Comparison of ENCODE assay signal across 22 cellular contexts in genomic region chr3:148269816-148270215, GRCh38.
A peak's percentile ranks its signal among the peaks of the same experiment; 100 is the strongest.
DNase-seq lines count a peak whose midpoint lies in the region; ATAC-seq and TF ChIP-seq lines count a peak whose summit lies in the region.
"Had no signal": no experiment of that assay in that cellular context is flagged by ENCODE, and none has a peak within 500 bp of the region (broad histone marks: within the 10 kb centered on the region; RNA-seq: fewer than 3 reads in every experiment).

No MANE protein-coding gene starts in this region.

- intact Hi-C loops in PC-3 (cut with micrococcal nuclease) = no loop called here
- intact Hi-C loops in aorta (cut with DNase I) = no loop called here
- intact Hi-C loops in spleen (cut with DNase I; ENCODE audit: low total_unique reads) = no loop called here

- H4K20me1 ChIP-seq in PC-3 (ENCODE audit: low read length) = no peaks in the 10 kb centered on the region

- no peaks in the 10 kb centered on the region for H3F3A ChIP-seq in PC-3 (ENCODE audit: low read length, unreplicated experiment)

- H2AFZ ChIP-seq in PC-3 (ENCODE audit: low read length) = no peak overlapping the region
- H2AFZ ChIP-seq: GM23338, PC-9 had no signal

- no peaks in the 10 kb centered on the region for H3K36me3 ChIP-seq in PC-3 (ENCODE audit: low read depth, low read length)
- no peaks in the 10 kb centered on the region for H3K36me3 ChIP-seq in aorta (ENCODE audit: control insufficient read depth in 1 of 2, insufficient read depth in 2 of 2, low read length in 1 of 2)
- no peaks in the 10 kb centered on the region for H3K36me3 ChIP-seq in spleen
- H3K36me3 ChIP-seq: neutrophil had no signal

- TF ChIP-seq POLR2A in spleen (IDR thresholded peaks at IDR 0.05) = no peak

- H3K4me2 ChIP-seq in PC-3 (ENCODE audit: low read length) = no peak overlapping the region
- H3K4me2 ChIP-seq: GM23338, PC-9 had no signal

- H3K4me1 ChIP-seq in PC-3 (ENCODE audit: insufficient read depth, low read length) = no peaks in the 10 kb centered on the region
- H3K4me1 ChIP-seq in aorta (ENCODE audit: control insufficient read depth in 1 of 2, insufficient read depth in 2 of 2, low read length in 2 of 2) = no peaks in the 10 kb centered on the region
- H3K4me1 ChIP-seq in spleen = no peaks in the 10 kb centered on the region

- H3K27me3 Mint-ChIP-seq in WTC11 (ENCODE audit: low read depth) = peaks cover 6% of the 10 kb centered on the region
- H3K27me3 Mint-ChIP-seq: activated CD4-positive, alpha-beta T cell treated with anti-CD3 and anti-CD28 coated beads for 36 hours; type B pancreatic cell had no signal

- H3K79me2 ChIP-seq in PC-3 (ENCODE audit: low read length) = no peaks in the 10 kb centered on the region

- no peak for TF ChIP-seq CTCF in PC-3 (conservative IDR thresholded peaks at IDR 0.05; ENCODE audit: low read depth, low read length)
- TF ChIP-seq CTCF in fibroblast of mammary gland (conservative IDR thresholded peaks at IDR 0.05; ENCODE audit: control insufficient read depth, insufficient read depth, low read depth, low read length) = no peak
- no peak for TF ChIP-seq CTCF in spleen (IDR thresholded peaks at IDR 0.05 in 8 of 11, conservative IDR thresholded peaks at IDR 0.05 in 3 of 11)
- TF ChIP-seq CTCF in WTC11 (IDR thresholded peaks at IDR 0.05) = no peak

- H3K9ac ChIP-seq in PC-3 (ENCODE audit: low read length) = no peak overlapping the region

- POLR2A ChIA-PET in PC-3 (lab: Charles Lee; ENCODE audit: unreplicated experiment) (no interaction called here), WTC11 (lab: Charles Lee) (no interaction called here)

- H3K9me2 ChIP-seq in PC-3 (replicated peaks; ENCODE audit: low read length) = no peaks in the 10 kb centered on the region

- no peak overlapping the region for H3K4me3 Mint-ChIP-seq in WTC11
- H3K4me3 Mint-ChIP-seq: activated CD4-positive, alpha-beta T cell treated with anti-CD3 and anti-CD28 coated beads for 36 hours; GM23338; type B pancreatic cell had no signal

- no TSS peak for BruUV-seq in PC-3 (replicated peaks; lab: Mats Ljungman, UMichigan)

- H3K4me1 Mint-ChIP-seq in WTC11 = peaks cover 18% of the 10 kb centered on the region
- H3K4me1 Mint-ChIP-seq: activated CD4-positive, alpha-beta T cell treated with anti-CD3 and anti-CD28 coated beads for 36 hours had no signal

- ATAC-seq in PC-3 (peak; percentile 42; the same call in 1 of the 2 replicates), aorta (ENCODE audit: low FRiP score) (no peak), HG02759 (IDR thresholded peaks at IDR 0.05; ENCODE audit: unreplicated experiment) (no peak), WTC11 (no peak)
- ATAC-seq: activated CD4-positive, alpha-beta T cell treated with anti-CD3 and anti-CD28 coated beads for 36 hours; GM23338; left lobe of liver had no signal

- H3K27me3 ChIP-seq in PC-3 (ENCODE audit: low read length) (no peaks in the 10 kb centered on the region), aorta (ENCODE audit: control insufficient read depth in 1 of 2, insufficient read depth in 2 of 2, low read length in 1 of 2) (no peaks in the 10 kb centered on the region), spleen (replicated peaks in 1 of 7) (no peaks in the 10 kb centered on the region)
- H3K27me3 ChIP-seq: neutrophil had no signal

- CTCF ChIA-PET in PC-3 (lab: Charles Lee) = no interaction called here
- CTCF ChIA-PET in WTC11 (lab: Charles Lee) = no interaction called here

- no peaks in the 10 kb centered on the region for H3K36me3 Mint-ChIP-seq in WTC11
- H3K36me3 Mint-ChIP-seq: type B pancreatic cell had no signal

- no peaks in the 10 kb centered on the region for H3K9me3 ChIP-seq in PC-3 (ENCODE audit: low read length)
- no peaks in the 10 kb centered on the region for H3K9me3 ChIP-seq in aorta (ENCODE audit: control insufficient read depth, low read length)
- H3K9me3 ChIP-seq in spleen = no peaks in the 10 kb centered on the region
- H3K9me3 ChIP-seq: neutrophil had no signal

- H3K4me3 ChIP-seq in PC-3 (ENCODE audit: low read length) (no peak overlapping the region), fibroblast of mammary gland (ENCODE audit: control insufficient read depth, low read depth, low read length) (no peak overlapping the region), aorta (ENCODE audit: low read length in 2 of 2) (no peak overlapping the region), spleen (no peak overlapping the region)
- H3K4me3 ChIP-seq: GM23338, PC-9, SK-N-MC had no signal

- peak; percentile 34 for DNase-seq in EH (ENCODE audit: low read depth)
- peak; percentile 2 for DNase-seq in PC-3
- DNase-seq in fibroblast of mammary gland (ENCODE audit: low read depth) = peak; percentile 4
- DNase-seq in pons (ENCODE audit: low spot score) = peak; percentile 98
- DNase-seq in aorta = no peak
- DNase-seq in spleen = no peak
- no peak for DNase-seq in WTC11 (ENCODE audit: low spot score)
- DNase-seq: activated CD4-positive, alpha-beta T cell treated with anti-CD3 and anti-CD28 coated beads for 36 hours; activated effector memory CD4-positive, alpha-beta T cell treated with anti-CD3 and anti-CD28 coated beads, Interleukin-2, amount 50 U/mL, for 16 hours; Karpas-422; NCI-H1105; NCI-H2171; NCI-H82; PC-9; stimulated activated naive CD4-positive, alpha-beta T cell treated with Interleukin-2 at 50 U/mL for 16 hours; T1000 had no signal

- H3K9me3 Mint-ChIP-seq in WTC11 = peaks cover 13% of the 10 kb centered on the region
- H3K9me3 Mint-ChIP-seq: GM23338, type B pancreatic cell had no signal

- H3K27ac ChIP-seq in PC-3 (ENCODE audit: low read length) (no peak overlapping the region), aorta (ENCODE audit: low read depth in 1 of 2, low read length in 2 of 2) (no peak overlapping the region), spleen (no peak overlapping the region)
- H3K27ac ChIP-seq: neutrophil, PC-9, SK-N-MC had no signal

- H3K27ac Mint-ChIP-seq in WTC11 = no peak overlapping the region
- H3K27ac Mint-ChIP-seq: activated CD4-positive, alpha-beta T cell treated with anti-CD3 and anti-CD28 coated beads for 36 hours; GM23338; type B pancreatic cell had no signal

TF ChIP-seq in WTC11, 78 proteins besides CTCF, POLR2A, EP300 and RAD21:
- TF ChIP-seq KAT7 (CRISPR knock-in tag; IDR thresholded peaks at IDR 0.05; ENCODE audit: borderline replicate concordance) = no peak
- TF ChIP-seq TEAD4 (CRISPR knock-in tag; IDR thresholded peaks at IDR 0.05) = no peak
- TF ChIP-seq GABPB1 (CRISPR knock-in tag; IDR thresholded peaks at IDR 0.05) = no peak
- no peak for TF ChIP-seq SOX15 (CRISPR knock-in tag; IDR thresholded peaks at IDR 0.05)
- TF ChIP-seq ERG (CRISPR knock-in tag; IDR thresholded peaks at IDR 0.05) = no peak
- no peak for TF ChIP-seq MLX (CRISPR knock-in tag; IDR thresholded peaks at IDR 0.05)
TF ChIP-seq in WTC11: peak in this region for 0.

Comparison
In these comparisons a context has a peak if more than half of its experiments do, and no peak if none do; other contexts are left out.
1. DNase-seq: peak in EH (single experiment), PC-3 (single experiment), fibroblast of mammary gland (single experiment) and pons (single experiment); none in aorta (0 of 2), spleen (single experiment) and WTC11 (single experiment).